8 cellular contexts compared by ENCODE assay signal in genomic region chr19:40598121-40598917, GRCh38. TPM values are rescaled to one million over a fixed set of nuclear protein-coding genes. Genes with fewer than 3 reads are reported as not detected.
A peak's percentile ranks its signal among the peaks of the same experiment; 100 is the strongest.
DNase-seq lines count a peak whose midpoint lies in the region; ATAC-seq and TF ChIP-seq lines count a peak whose summit lies in the region.

No MANE protein-coding gene starts in this region.

- peak; percentile 64 for ATAC-seq in stimulated activated naive CD8-positive, alpha-beta T cell treated with anti-CD3 and anti-CD28 coated beads, Interleukin-15, amount 100 ng/mL, for 72 hours
- ATAC-seq in GM19455 (IDR thresholded peaks at IDR 0.05; ENCODE audit: unreplicated experiment), result no peak

- TF ChIP-seq CTCF in fibroblast of mammary gland (conservative IDR thresholded peaks at IDR 0.05; ENCODE audit: control insufficient read depth, insufficient read depth, low read depth, low read length), result peak; percentile 96
- TF ChIP-seq CTCF in nephron progenitor cell (IDR thresholded peaks at IDR 0.05), result peak; percentile 98

- H3K27ac Mint-ChIP-seq in nephron progenitor cell, result peak overlapping the region; percentile 92
- H3K27ac Mint-ChIP-seq in stimulated activated naive CD8-positive, alpha-beta T cell treated with anti-CD3 and anti-CD28 coated beads, Interleukin-15, amount 100 ng/mL, for 72 hours, result no peak overlapping the region

- peak overlapping the region; percentile 91 for H3K4me3 Mint-ChIP-seq in nephron progenitor cell
- H3K4me3 Mint-ChIP-seq in stimulated activated naive CD8-positive, alpha-beta T cell treated with anti-CD3 and anti-CD28 coated beads, Interleukin-15, amount 100 ng/mL, for 72 hours, result peak overlapping the region; percentile 64 to 65

- H3K4me1 Mint-ChIP-seq in nephron progenitor cell, result peaks cover 53% of the 10 kb centered on the region
- peaks cover 77% of the 10 kb centered on the region for H3K4me1 Mint-ChIP-seq in stimulated activated naive CD8-positive, alpha-beta T cell treated with anti-CD3 and anti-CD28 coated beads, Interleukin-15, amount 100 ng/mL, for 72 hours

- H3K9me3 Mint-ChIP-seq in nephron progenitor cell, result no peaks in the 10 kb centered on the region
- no peaks in the 10 kb centered on the region for H3K9me3 Mint-ChIP-seq in stimulated activated naive CD8-positive, alpha-beta T cell treated with anti-CD3 and anti-CD28 coated beads, Interleukin-15, amount 100 ng/mL, for 72 hours

- no peaks in the 10 kb centered on the region for H3K36me3 Mint-ChIP-seq in nephron progenitor cell (ENCODE audit: low read depth)

- H3K27me3 Mint-ChIP-seq in nephron progenitor cell (ENCODE audit: low read depth, poor library complexity), result peaks cover 72% of the 10 kb centered on the region
- H3K27me3 Mint-ChIP-seq in stimulated activated naive CD8-positive, alpha-beta T cell treated with anti-CD3 and anti-CD28 coated beads, Interleukin-15, amount 100 ng/mL, for 72 hours, result peaks cover 88% of the 10 kb centered on the region

- DNase-seq in Daoy (ENCODE audit: low read depth) (peak; percentile 96), LHCN-M2 (ENCODE audit: low read depth) (peak; percentile 80), RKO (ENCODE audit: low spot score) (peak; percentile 90), activated T-helper 1 cell treated with Interleukin-2 at 50 U/mL for 16 hours (ENCODE audit: low read depth) (peak; percentile 75), fibroblast of mammary gland (ENCODE audit: low read depth) (peak; percentile 82), nephron progenitor cell (peak; percentile 95)
- DNase-seq in stimulated activated naive CD8-positive, alpha-beta T cell treated with anti-CD3 and anti-CD28 coated beads, Interleukin-15, amount 100 ng/mL, for 72 hours, result peak; percentile 81 to 83

- peak overlapping the region; percentile 49 for H3K4me3 ChIP-seq in fibroblast of mammary gland (ENCODE audit: control insufficient read depth, low read depth, low read length)

RNA-seq across cellular contexts. Expression of gene LTBP4, which starts 2.9 kb away (rescaled TPM):
- total RNA-seq in Daoy (2014; rRNA removed; shearing (Covaris generic)), result 16.4 and 26.0 TPM in 2 replicates
- total RNA-seq in LHCN-M2 (2014; rRNA removed), result 5.0 and 7.3 TPM in 2 replicates
- 3.4 TPM for polyA plus RNA-seq in LHCN-M2 (2012)

RNA-seq across cellular contexts. Expression of gene SHKBP1, which starts 21.6 kb away (rescaled TPM):
- total RNA-seq in Daoy (2014; rRNA removed; shearing (Covaris generic)), result 40.6 and 134 TPM in 2 replicates
- total RNA-seq in LHCN-M2 (2014; rRNA removed), result 63.5 and 85.6 TPM in 2 replicates
- 89.2 TPM for polyA plus RNA-seq in LHCN-M2 (2012)
